Comparison of ENCODE assay signal across 29 cellular contexts in genomic region chr6:44674226-44675155, GRCh38.
DNase-seq lines count a peak whose midpoint lies in the region; ATAC-seq and TF ChIP-seq lines count a peak whose summit lies in the region.
"Had no signal": no experiment of that assay in that cellular context is flagged by ENCODE, and none has a peak within 500 bp of the region (broad histone marks: within the 10 kb centered on the region; RNA-seq: fewer than 3 reads in every experiment).

No MANE protein-coding gene starts in this region.

- 0 out of 2 replicates have a peak, but pooled peaks have one; percentile 42 for ATAC-seq in Panc1
- peak; percentile 60 for ATAC-seq in esophagus mucosa
- ATAC-seq in psoas muscle, result no peak
- ATAC-seq: CD8-positive, alpha-beta T cell; HepG2; stimulated activated naive B cell treated with anti-CD40 and anti-IgM and Interleukin-4, amounts not matched to agents 10 μg/mL and 1 μg/mL and 100 μg/mL, for 72 hours had no signal

- H3K4me3 ChIP-seq in Panc1 (ENCODE audit: low read depth in 2 of 2, low read length in 2 of 2) (no peak overlapping the region), psoas muscle (no peak overlapping the region)
- H3K4me3 ChIP-seq: Peyer's patch, SJSA1, suprapubic skin had no signal

- H3K36me3 ChIP-seq in Panc1 (ENCODE audit: control insufficient read depth, insufficient read depth, low read length) (no peaks in the 10 kb centered on the region), psoas muscle (ENCODE audit: insufficient read depth in 1 of 2, low read depth in 1 of 2) (no peaks in the 10 kb centered on the region)
- H3K36me3 ChIP-seq: neutrophil, Peyer's patch, SJSA1, suprapubic skin had no signal

- in situ Hi-C loops in Panc1 (cut with HindIII; ENCODE audit: low pct_unique_long_range_greater_than_20kb, low sequenced_read_pairs), result no loop called here

- POLR2A ChIA-PET in Panc1 (lab: Charles Lee), result no interaction called here

- DNase-seq in activated CD8-positive, alpha-beta memory T cell treated with anti-CD3 and anti-CD28 coated beads for 24 hours, result peak; percentile 46
- DNase-seq in activated CD8-positive, alpha-beta memory T cell treated with anti-CD3 and anti-CD28 coated beads, Interleukin-2, amount 50 U/mL, for 48 hours, result no peak
- no peak for DNase-seq in Panc1 (ENCODE audit: low read depth, low spot score)
- peak; percentile 52 for DNase-seq in putamen (ENCODE audit: low spot score)
- no peak for DNase-seq in GM03348 (ENCODE audit: low spot score)
- no peak for DNase-seq in stimulated activated CD4-positive, alpha-beta T cell treated with anti-CD3 and anti-CD28 coated beads, Interleukin-2, amount 100 ng/mL, for 24 hours
- DNase-seq in psoas muscle, result no peak
- DNase-seq: activated CD4-positive, alpha-beta memory T cell treated with anti-CD3 and anti-CD28 coated beads, Interleukin-2, amount 10 ng/mL, durations not matched to agents 7 days and 5 days; activated CD4-positive, CD25-positive, alpha-beta regulatory T cell treated with anti-CD3 and anti-CD28 coated beads, Interleukin-2, amount 50 U/mL, for 72 hours; activated naive CD4-positive, alpha-beta T cell; activated T-cell treated with anti-CD3 and anti-CD28 coated beads, Interleukin-2, amount 50 U/mL, for 48 hours; AML-193; amygdala; cortex of kidney; DMS153; GF-D8; NCI-H1092 treated with DMSO at 0.1 percent for 48 hours; NCI-H2029; NCI-H345; Peyer's patch; stimulated activated CD4-positive, alpha-beta T cell treated with anti-CD3 and anti-CD28 coated beads, Interleukin-4, amount 100 ng/mL, for 1 hour; stimulated activated naive B cell treated with anti-CD40 and anti-IgM and Interleukin-4, amounts not matched to agents 10 μg/mL and 1 μg/mL and 100 μg/mL, for 72 hours; T-helper 1 cell had no signal

- no peak for TF ChIP-seq CTCF in Panc1 (IDR thresholded peaks at IDR 0.05)
- no peak for TF ChIP-seq CTCF in psoas muscle (IDR thresholded peaks at IDR 0.05)

- no peaks in the 10 kb centered on the region for H3K9me3 ChIP-seq in Panc1 (ENCODE audit: control insufficient read depth, insufficient read depth, low read depth, low read length)
- no peaks in the 10 kb centered on the region for H3K9me3 ChIP-seq in psoas muscle
- H3K9me3 ChIP-seq: neutrophil, Peyer's patch, SJSA1, suprapubic skin had no signal

- CTCF ChIA-PET in Panc1 (lab: Charles Lee), result interaction anchor here (0.6 kb wide), 1 partner anchor 808 kb away, joined by 3 read pairs; no protein-coding TSS in a partner anchor

- intact Hi-C loops in Panc1 (cut with micrococcal nuclease; ENCODE audit: unreplicated experiment) (no loop called here), psoas muscle (cut with DNase I) (no loop called here)

- no peaks in the 10 kb centered on the region for H3K27me3 ChIP-seq in Panc1 (ENCODE audit: control insufficient read depth, insufficient read depth, low read length)
- peaks cover 0 to 4% (median 4%) of the 10 kb centered on the region in 3 donors for H3K27me3 ChIP-seq in psoas muscle (ENCODE audit: insufficient read depth in 3 of 3, low read length in 2 of 3)
- H3K27me3 ChIP-seq: Peyer's patch, SJSA1 had no signal

- WGBS in psoas muscle, 3 donors, result 68 to 81% (median 80%) methylated on average over 11 of the region's 11 CpGs

- H3K27ac ChIP-seq in Panc1 (ENCODE audit: low read length), result no peak overlapping the region
- H3K27ac ChIP-seq in psoas muscle, result no peak overlapping the region
- H3K27ac ChIP-seq: neutrophil, Peyer's patch, SJSA1, suprapubic skin had no signal

- H3K4me1 ChIP-seq in Panc1 (ENCODE audit: control insufficient read depth, insufficient read depth, low read length), result peaks cover 5% of the 10 kb centered on the region
- no peaks in the 10 kb centered on the region for H3K4me1 ChIP-seq in psoas muscle
- H3K4me1 ChIP-seq: Peyer's patch, suprapubic skin had no signal

- BruUV-seq in Panc1 (replicated peaks; lab: Mats Ljungman, UMichigan), result no TSS peak

Comparison
In these comparisons a context has a peak if more than half of its experiments do, and no peak if none do; other contexts are left out.
1. DNase-seq: peak in activated CD8-positive, alpha-beta memory T cell treated with anti-CD3 and anti-CD28 coated beads for 24 hours (single experiment) and putamen (single experiment); none in activated CD8-positive, alpha-beta memory T cell treated with anti-CD3 and anti-CD28 coated beads, Interleukin-2, amount 50 U/mL, for 48 hours (single experiment), Panc1 (single experiment), GM03348 (single experiment), stimulated activated CD4-positive, alpha-beta T cell treated with anti-CD3 and anti-CD28 coated beads, Interleukin-2, amount 100 ng/mL, for 24 hours (0 of 2) and psoas muscle (0 of 2).
2. ATAC-seq: peak in Panc1 (single experiment) and esophagus mucosa (single experiment); none in psoas muscle (0 of 4).